In the genomic region with DNA sequence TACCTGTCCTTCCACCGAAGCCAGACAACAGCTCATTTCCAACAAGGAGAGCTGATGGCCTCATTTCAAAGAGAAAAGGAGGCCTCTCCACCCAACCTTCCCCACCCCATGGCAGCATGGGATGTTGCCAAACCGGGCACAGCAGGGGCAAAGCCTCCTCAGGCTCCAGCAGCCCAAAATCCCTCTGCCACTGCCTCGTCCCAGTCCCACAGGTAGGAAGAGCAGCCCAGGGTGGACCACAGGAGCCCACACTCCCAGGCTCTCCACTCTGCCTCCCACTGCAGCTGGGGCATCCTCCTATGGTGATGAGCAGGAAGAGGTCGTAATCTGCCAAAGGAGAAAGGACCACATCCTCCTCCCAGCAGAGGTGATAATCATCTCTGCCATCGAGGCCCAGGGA, we compare ENCODE assay signal across 1 cellular context.
TF ChIP-seq lines count a peak whose summit lies in the region.

No MANE protein-coding gene starts in this region.

TF ChIP-seq in H1, 55 proteins besides CTCF, POLR2A, EP300 and RAD21:
- TF ChIP-seq CBX8 (IDR thresholded peaks at IDR 0.05; ENCODE audit: borderline replicate concordance, low read depth, low read length) (no peak), GTF2F1 (IDR thresholded peaks at IDR 0.05; ENCODE audit: borderline replicate concordance, low read depth, low read length) (no peak), HDAC2 (IDR thresholded peaks at IDR 0.05; ENCODE audit: borderline replicate concordance in 1 of 2, low read depth in 2 of 2, low read length in 2 of 2) (no peak), TCF12 (IDR thresholded peaks at IDR 0.05; ENCODE audit: low read depth, low read length) (no peak), KDM1A (IDR thresholded peaks at IDR 0.05; ENCODE audit: borderline replicate concordance, low read length) (no peak), POLR2AphosphoS5 (IDR thresholded peaks at IDR 0.05; ENCODE audit: low read depth, low read length) (no peak), SUZ12 (IDR thresholded peaks at IDR 0.05; ENCODE audit: low read length) (no peak), SAP30 (IDR thresholded peaks at IDR 0.05; ENCODE audit: insufficient read depth, insufficient replicate concordance, low read length) (no peak), EZH2 (IDR thresholded peaks at IDR 0.05; ENCODE audit: low read depth, low read length, severe bottlenecking) (no peak), PHF8 (conservative IDR thresholded peaks at IDR 0.05; ENCODE audit: low read depth, low read length) (no peak), NRF1 (IDR thresholded peaks at IDR 0.05; ENCODE audit: low read depth, low read length) (no peak), SP1 (IDR thresholded peaks at IDR 0.05; ENCODE audit: low read depth, low read length) (no peak), ASH2L (IDR thresholded peaks at IDR 0.05; ENCODE audit: low read length) (no peak), HDAC6 (IDR thresholded peaks at IDR 0.05; ENCODE audit: low read depth, low read length) (no peak), SIRT6 (IDR thresholded peaks at IDR 0.05; ENCODE audit: low read length) (no peak), TBP (IDR thresholded peaks at IDR 0.05; ENCODE audit: low read depth, low read length) (no peak)
- TF ChIP-seq, protein P1, sequence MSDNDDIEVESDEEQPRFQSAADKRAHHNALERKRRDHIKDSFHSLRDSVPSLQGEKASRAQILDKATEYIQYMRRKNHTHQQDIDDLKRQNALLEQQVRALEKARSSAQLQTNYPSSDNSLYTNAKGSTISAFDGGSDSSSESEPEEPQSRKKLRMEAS (IDR thresholded peaks at IDR 0.05), result no peak
- TF ChIP-seq, protein P2, sequence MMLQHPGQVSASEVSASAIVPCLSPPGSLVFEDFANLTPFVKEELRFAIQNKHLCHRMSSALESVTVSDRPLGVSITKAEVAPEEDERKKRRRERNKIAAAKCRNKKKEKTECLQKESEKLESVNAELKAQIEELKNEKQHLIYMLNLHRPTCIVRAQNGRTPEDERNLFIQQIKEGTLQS (IDR thresholded peaks at IDR 0.05; ENCODE audit: insufficient read depth, low read depth, low read length), result no peak
- TF ChIP-seq, protein P3, sequence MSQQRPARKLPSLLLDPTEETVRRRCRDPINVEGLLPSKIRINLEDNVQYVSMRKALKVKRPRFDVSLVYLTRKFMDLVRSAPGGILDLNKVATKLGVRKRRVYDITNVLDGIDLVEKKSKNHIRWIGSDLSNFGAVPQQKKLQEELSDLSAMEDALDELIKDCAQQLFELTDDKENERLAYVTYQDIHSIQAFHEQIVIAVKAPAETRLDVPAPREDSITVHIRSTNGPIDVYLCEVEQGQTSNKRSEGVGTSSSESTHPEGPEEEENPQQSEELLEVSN (IDR thresholded peaks at IDR 0.05), result no peak
- TF ChIP-seq, protein P4, sequence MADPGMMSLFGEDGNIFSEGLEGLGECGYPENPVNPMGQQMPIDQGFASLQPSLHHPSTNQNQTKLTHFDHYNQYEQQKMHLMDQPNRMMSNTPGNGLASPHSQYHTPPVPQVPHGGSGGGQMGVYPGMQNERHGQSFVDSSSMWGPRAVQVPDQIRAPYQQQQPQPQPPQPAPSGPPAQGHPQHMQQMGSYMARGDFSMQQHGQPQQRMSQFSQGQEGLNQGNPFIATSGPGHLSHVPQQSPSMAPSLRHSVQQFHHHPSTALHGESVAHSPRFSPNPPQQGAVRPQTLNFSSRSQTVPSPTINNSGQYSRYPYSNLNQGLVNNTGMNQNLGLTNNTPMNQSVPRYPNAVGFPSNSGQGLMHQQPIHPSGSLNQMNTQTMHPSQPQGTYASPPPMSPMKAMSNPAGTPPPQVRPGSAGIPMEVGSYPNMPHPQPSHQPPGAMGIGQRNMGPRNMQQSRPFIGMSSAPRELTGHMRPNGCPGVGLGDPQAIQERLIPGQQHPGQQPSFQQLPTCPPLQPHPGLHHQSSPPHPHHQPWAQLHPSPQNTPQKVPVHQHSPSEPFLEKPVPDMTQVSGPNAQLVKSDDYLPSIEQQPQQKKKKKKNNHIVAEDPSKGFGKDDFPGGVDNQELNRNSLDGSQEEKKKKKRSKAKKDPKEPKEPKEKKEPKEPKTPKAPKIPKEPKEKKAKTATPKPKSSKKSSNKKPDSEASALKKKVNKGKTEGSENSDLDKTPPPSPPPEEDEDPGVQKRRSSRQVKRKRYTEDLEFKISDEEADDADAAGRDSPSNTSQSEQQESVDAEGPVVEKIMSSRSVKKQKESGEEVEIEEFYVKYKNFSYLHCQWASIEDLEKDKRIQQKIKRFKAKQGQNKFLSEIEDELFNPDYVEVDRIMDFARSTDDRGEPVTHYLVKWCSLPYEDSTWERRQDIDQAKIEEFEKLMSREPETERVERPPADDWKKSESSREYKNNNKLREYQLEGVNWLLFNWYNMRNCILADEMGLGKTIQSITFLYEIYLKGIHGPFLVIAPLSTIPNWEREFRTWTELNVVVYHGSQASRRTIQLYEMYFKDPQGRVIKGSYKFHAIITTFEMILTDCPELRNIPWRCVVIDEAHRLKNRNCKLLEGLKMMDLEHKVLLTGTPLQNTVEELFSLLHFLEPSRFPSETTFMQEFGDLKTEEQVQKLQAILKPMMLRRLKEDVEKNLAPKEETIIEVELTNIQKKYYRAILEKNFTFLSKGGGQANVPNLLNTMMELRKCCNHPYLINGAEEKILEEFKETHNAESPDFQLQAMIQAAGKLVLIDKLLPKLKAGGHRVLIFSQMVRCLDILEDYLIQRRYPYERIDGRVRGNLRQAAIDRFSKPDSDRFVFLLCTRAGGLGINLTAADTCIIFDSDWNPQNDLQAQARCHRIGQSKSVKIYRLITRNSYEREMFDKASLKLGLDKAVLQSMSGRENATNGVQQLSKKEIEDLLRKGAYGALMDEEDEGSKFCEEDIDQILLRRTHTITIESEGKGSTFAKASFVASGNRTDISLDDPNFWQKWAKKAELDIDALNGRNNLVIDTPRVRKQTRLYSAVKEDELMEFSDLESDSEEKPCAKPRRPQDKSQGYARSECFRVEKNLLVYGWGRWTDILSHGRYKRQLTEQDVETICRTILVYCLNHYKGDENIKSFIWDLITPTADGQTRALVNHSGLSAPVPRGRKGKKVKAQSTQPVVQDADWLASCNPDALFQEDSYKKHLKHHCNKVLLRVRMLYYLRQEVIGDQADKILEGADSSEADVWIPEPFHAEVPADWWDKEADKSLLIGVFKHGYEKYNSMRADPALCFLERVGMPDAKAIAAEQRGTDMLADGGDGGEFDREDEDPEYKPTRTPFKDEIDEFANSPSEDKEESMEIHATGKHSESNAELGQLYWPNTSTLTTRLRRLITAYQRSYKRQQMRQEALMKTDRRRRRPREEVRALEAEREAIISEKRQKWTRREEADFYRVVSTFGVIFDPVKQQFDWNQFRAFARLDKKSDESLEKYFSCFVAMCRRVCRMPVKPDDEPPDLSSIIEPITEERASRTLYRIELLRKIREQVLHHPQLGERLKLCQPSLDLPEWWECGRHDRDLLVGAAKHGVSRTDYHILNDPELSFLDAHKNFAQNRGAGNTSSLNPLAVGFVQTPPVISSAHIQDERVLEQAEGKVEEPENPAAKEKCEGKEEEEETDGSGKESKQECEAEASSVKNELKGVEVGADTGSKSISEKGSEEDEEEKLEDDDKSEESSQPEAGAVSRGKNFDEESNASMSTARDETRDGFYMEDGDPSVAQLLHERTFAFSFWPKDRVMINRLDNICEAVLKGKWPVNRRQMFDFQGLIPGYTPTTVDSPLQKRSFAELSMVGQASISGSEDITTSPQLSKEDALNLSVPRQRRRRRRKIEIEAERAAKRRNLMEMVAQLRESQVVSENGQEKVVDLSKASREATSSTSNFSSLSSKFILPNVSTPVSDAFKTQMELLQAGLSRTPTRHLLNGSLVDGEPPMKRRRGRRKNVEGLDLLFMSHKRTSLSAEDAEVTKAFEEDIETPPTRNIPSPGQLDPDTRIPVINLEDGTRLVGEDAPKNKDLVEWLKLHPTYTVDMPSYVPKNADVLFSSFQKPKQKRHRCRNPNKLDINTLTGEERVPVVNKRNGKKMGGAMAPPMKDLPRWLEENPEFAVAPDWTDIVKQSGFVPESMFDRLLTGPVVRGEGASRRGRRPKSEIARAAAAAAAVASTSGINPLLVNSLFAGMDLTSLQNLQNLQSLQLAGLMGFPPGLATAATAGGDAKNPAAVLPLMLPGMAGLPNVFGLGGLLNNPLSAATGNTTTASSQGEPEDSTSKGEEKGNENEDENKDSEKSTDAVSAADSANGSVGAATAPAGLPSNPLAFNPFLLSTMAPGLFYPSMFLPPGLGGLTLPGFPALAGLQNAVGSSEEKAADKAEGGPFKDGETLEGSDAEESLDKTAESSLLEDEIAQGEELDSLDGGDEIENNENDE (IDR thresholded peaks at IDR 0.05; ENCODE audit: insufficient replicate concordance, low read length), result no peak
